27 cellular contexts compared by ENCODE assay signal in the genomic region with DNA sequence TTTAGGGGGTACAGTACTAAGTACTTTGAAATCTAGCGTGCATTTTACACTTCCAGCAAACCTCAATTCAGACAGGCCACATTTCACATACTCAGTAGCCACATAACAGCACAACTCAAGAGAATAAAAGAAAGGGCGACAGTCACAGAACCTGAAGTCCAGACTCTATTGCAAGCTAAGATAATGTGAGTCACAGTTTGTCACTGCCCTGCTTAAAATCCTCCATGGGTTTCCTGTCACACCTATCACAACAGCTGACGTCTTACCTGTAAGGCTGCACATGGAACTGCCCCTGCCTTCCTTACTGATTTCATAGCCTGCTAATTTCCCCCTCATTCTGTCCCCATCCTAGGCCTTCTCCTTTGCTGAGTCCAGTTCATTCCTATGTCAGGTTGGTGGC. TPM values are rescaled to one million over a fixed set of nuclear protein-coding genes. Genes with fewer than 3 reads are reported as not detected.
A peak's percentile ranks its signal among the peaks of the same experiment; 100 is the strongest.
DNase-seq lines count a peak whose midpoint lies in the region; ATAC-seq, FAIRE-seq and TF ChIP-seq lines count a peak whose summit lies in the region.
"Had no signal": no experiment of that assay in that cellular context is flagged by ENCODE, and none has a peak within 500 bp of the region (broad histone marks: within the 10 kb centered on the region; RNA-seq: fewer than 3 reads in every experiment).

No MANE protein-coding gene starts in this region.

- H3K4me1 Mint-ChIP-seq in Caco-2 (ENCODE audit: low read depth, unreplicated experiment) (peaks cover 7% of the 10 kb centered on the region), osteocyte (ENCODE audit: unreplicated experiment) (peaks cover 10% of the 10 kb centered on the region)
- H3K4me1 Mint-ChIP-seq: CD8-positive, alpha-beta memory T cell; stimulated activated naive CD8-positive, alpha-beta T cell treated with anti-CD3 and anti-CD28 coated beads, Interleukin-15, amount 100 ng/mL, for 72 hours had no signal

- no peak for DNase-seq in Caco-2
- peak; percentile 28 for DNase-seq in RCC 7860 (ENCODE audit: low spot score)
- peak; percentile 55 for DNase-seq in epithelial cell of prostate (ENCODE audit: low read depth, low spot score)
- DNase-seq in osteocyte (ENCODE audit: extremely low spot score, unreplicated experiment): no peak
- no peak for DNase-seq in ascending aorta (ENCODE audit: low spot score in 2 of 2)
- DNase-seq in heart right ventricle: no peak
- DNase-seq: activated CD4-positive, alpha-beta T cell treated with anti-CD3 and anti-CD28 coated beads for 4 hours; activated naive CD4-positive, alpha-beta T cell treated with Interleukin-2 at 50 U/mL for 16 hours; CD8-positive, alpha-beta memory T cell; effector memory CD4-positive, alpha-beta T cell; foreskin melanocyte; GF-D8; KBM-7; left colon; NCI-H1436; NCI-H2081 treated with DMSO at 0.1 percent for 48 hours; NCI-H82; Right ventricle myocardium superior; stimulated activated naive CD8-positive, alpha-beta T cell treated with anti-CD3 and anti-CD28 coated beads, Interleukin-15, amount 100 ng/mL, for 72 hours; T-helper 9 cell had no signal

- FAIRE-seq in RCC 7860 (lab: Jason Lieb, UNC): no peak
- FAIRE-seq: colon had no signal

- intact Hi-C loops in Caco-2 (cut with micrococcal nuclease; ENCODE audit: unreplicated experiment) (no loop called here), ascending aorta (cut with DNase I) (no loop called here), heart right ventricle (cut with DNase I) (no loop called here)

- H3K27ac ChIP-seq in epithelial cell of prostate: peak overlapping the region; percentile 92
- no peak overlapping the region for H3K27ac ChIP-seq in ascending aorta
- no peak overlapping the region for H3K27ac ChIP-seq in heart right ventricle
- H3K27ac ChIP-seq: esophagus muscularis mucosa, VCaP had no signal

- H3K27ac Mint-ChIP-seq in Caco-2 (ENCODE audit: unreplicated experiment) (peak overlapping the region; percentile 22), osteocyte (ENCODE audit: unreplicated experiment) (peak overlapping the region; percentile 20)
- H3K27ac Mint-ChIP-seq: B cell; CD8-positive, alpha-beta memory T cell; stimulated activated naive CD8-positive, alpha-beta T cell treated with anti-CD3 and anti-CD28 coated beads, Interleukin-15, amount 100 ng/mL, for 72 hours had no signal

- H3K9me3 Mint-ChIP-seq in Caco-2 (ENCODE audit: unreplicated experiment) (no peaks in the 10 kb centered on the region), osteocyte (ENCODE audit: unreplicated experiment) (no peaks in the 10 kb centered on the region)

- POLR2A ChIA-PET in Caco-2 (lab: Charles Lee): no interaction called here

- TF ChIP-seq CTCF in Caco-2 (IDR thresholded peaks at IDR 0.05; ENCODE audit: insufficient read depth in 1 of 2, low read depth in 1 of 2, low read length in 1 of 2, severe bottlenecking in 1 of 2, unreplicated experiment in 1 of 2) (no peak), osteocyte (IDR thresholded peaks at IDR 0.05) (no peak), ascending aorta (IDR thresholded peaks at IDR 0.05) (no peak), heart right ventricle (IDR thresholded peaks at IDR 0.05) (no peak)

- CTCF ChIA-PET in Caco-2 (lab: Charles Lee): no interaction called here

- no peaks in the 10 kb centered on the region for H3K27me3 Mint-ChIP-seq in Caco-2 (ENCODE audit: insufficient read depth, unreplicated experiment)
- no peaks in the 10 kb centered on the region for H3K27me3 Mint-ChIP-seq in osteocyte (ENCODE audit: unreplicated experiment)
- H3K27me3 Mint-ChIP-seq: B cell; CD8-positive, alpha-beta memory T cell; stimulated activated naive CD8-positive, alpha-beta T cell treated with anti-CD3 and anti-CD28 coated beads, Interleukin-15, amount 100 ng/mL, for 72 hours had no signal

- 93 to 94% methylated on average over 3 of the region's 3 CpGs for WGBS in heart right ventricle, 2 donors

- H3K27me3 ChIP-seq in Caco-2 (replicated peaks; ENCODE audit: control insufficient read depth, insufficient read depth, low read length): no peaks in the 10 kb centered on the region
- H3K27me3 ChIP-seq in ascending aorta: no peaks in the 10 kb centered on the region
- no peaks in the 10 kb centered on the region for H3K27me3 ChIP-seq in heart right ventricle
- H3K27me3 ChIP-seq: esophagus muscularis mucosa had no signal

- H3K36me3 Mint-ChIP-seq in Caco-2 (ENCODE audit: insufficient read depth, unreplicated experiment) (no peaks in the 10 kb centered on the region), osteocyte (ENCODE audit: unreplicated experiment) (no peaks in the 10 kb centered on the region)
- H3K36me3 Mint-ChIP-seq: CD8-positive, alpha-beta memory T cell had no signal

- H3K9me3 ChIP-seq in Caco-2 (no peaks in the 10 kb centered on the region), ascending aorta (no peaks in the 10 kb centered on the region), heart right ventricle (no peaks in the 10 kb centered on the region)
- H3K9me3 ChIP-seq: esophagus muscularis mucosa, HAP-1 had no signal

- H3K36me3 ChIP-seq in Caco-2 (ENCODE audit: control insufficient read depth, insufficient read depth, low read length) (no peaks in the 10 kb centered on the region), ascending aorta (no peaks in the 10 kb centered on the region), heart right ventricle (no peaks in the 10 kb centered on the region)
- H3K36me3 ChIP-seq: esophagus muscularis mucosa, HAP-1 had no signal

- H3K4me3 ChIP-seq in Caco-2 (ENCODE audit: low read depth, low read length) (no peak overlapping the region), ascending aorta (no peak overlapping the region), heart right ventricle (no peak overlapping the region)
- H3K4me3 ChIP-seq: esophagus muscularis mucosa, HAP-1 had no signal

- no peak overlapping the region for H3K4me3 Mint-ChIP-seq in Caco-2 (ENCODE audit: unreplicated experiment)
- no peak overlapping the region for H3K4me3 Mint-ChIP-seq in osteocyte (ENCODE audit: unreplicated experiment)
- H3K4me3 Mint-ChIP-seq: B cell; CD8-positive, alpha-beta memory T cell; stimulated activated naive CD8-positive, alpha-beta T cell treated with anti-CD3 and anti-CD28 coated beads, Interleukin-15, amount 100 ng/mL, for 72 hours had no signal

- ATAC-seq in GM21360 (IDR thresholded peaks at IDR 0.05; ENCODE audit: unreplicated experiment) (no peak), GM21529 (IDR thresholded peaks at IDR 0.05; ENCODE audit: unreplicated experiment) (no peak), heart right ventricle (no peak)
- ATAC-seq: left colon; stimulated activated naive CD8-positive, alpha-beta T cell treated with anti-CD3 and anti-CD28 coated beads, Interleukin-15, amount 100 ng/mL, for 72 hours had no signal

- H3K4me1 ChIP-seq in Caco-2 (peaks cover 20% of the 10 kb centered on the region), ascending aorta (no peaks in the 10 kb centered on the region), heart right ventricle (peaks cover 0 to 17% (median 0%) of the 10 kb centered on the region in 9 donors)
- H3K4me1 ChIP-seq: esophagus muscularis mucosa, HAP-1 had no signal

- no TSS peak for BruUV-seq in Caco-2 (replicated peaks; lab: Mats Ljungman, UMichigan)

RNA-seq across cellular contexts. Expression of a gene that starts 16.1 kb away (rescaled TPM):
- total RNA-seq in Caco-2 (2022): 18.2 and 22.5 TPM in 2 replicates
- 117 and 131 TPM in 2 replicates for total RNA-seq in osteocyte
- 5.1 TPM for total RNA-seq in ascending aorta
- total RNA-seq in heart right ventricle: 10 to 100 TPM; 12.7 to 36.5 (median 25.5) TPM
- 1 to 10 TPM; 3.9 to 7.7 TPM for polyA plus RNA-seq in heart right ventricle

Comparison
In these comparisons a context has a peak if more than half of its experiments do, and no peak if none do; other contexts are left out.
1. DNase-seq: peak in RCC 7860 (single experiment) and epithelial cell of prostate (single experiment); none in Caco-2 (0 of 2), osteocyte (single experiment), ascending aorta (0 of 2) and heart right ventricle (0 of 2).